ENCODE assay signal across 21 cellular contexts in the genomic region with DNA sequence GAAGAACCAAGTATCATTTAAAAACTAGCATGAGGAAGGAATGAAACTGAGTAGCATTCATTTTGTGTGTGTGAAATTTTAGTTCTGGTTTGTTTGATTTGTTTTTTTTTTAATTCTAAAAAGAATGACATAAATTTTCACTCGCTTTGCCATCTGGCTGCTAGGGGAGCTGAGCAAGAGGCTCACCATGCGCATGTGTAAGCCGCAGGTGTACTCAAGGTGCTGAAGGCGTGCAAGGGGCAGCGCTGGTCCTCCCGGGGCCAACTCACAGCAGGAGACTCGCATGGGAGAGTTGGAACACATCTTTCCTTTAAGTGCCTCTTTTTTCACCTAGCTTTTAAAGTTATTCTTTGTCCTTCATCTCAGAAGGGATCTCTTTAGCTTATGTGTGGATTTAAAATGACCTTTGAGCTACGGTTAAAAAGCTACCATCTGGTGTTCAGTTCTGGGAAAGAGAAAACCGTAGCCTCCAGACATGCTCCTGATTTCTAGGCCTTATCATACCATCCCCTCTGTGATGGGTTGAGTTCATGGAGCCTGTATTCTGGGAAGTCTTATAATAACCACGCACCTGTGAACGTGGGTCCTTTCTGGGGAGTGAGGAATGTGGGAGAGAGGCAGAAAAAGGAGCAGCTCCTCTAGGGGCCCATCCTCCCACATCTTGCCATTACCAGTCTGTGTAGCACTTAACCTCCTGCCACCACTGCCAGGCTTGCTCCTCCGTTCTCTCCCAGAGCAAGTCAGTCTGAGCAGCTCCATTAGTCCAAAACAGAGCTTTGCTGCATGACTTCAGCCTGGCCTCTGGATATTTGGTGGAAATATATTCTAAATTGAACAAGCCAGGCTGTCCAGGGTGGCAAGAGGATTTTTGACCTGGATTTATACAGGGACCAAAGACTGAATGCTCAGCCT.
"Had no signal": no experiment of that assay in that cellular context is flagged by ENCODE, and none has a peak within 500 bp of the region (broad histone marks: within the 10 kb centered on the region; RNA-seq: fewer than 3 reads in every experiment).

No MANE protein-coding gene starts in this region.

- ATAC-seq: activated CD8-positive, alpha-beta T cell treated with anti-CD3 and anti-CD28 coated beads, Interleukin-2, amount 10 ng/mL, durations not matched to agents 7 days and 5 days; foreskin keratinocyte; left lobe of liver; upper lobe of right lung had no signal

- DNase-seq: activated CD4-positive, alpha-beta T cell treated with anti-CD3 and anti-CD28 coated beads, Interleukin-2, amount 10 ng/mL, durations not matched to agents 24 days and 14 days; activated CD8-positive, alpha-beta T cell treated with anti-CD3 and anti-CD28 coated beads, Interleukin-2, amount 10 ng/mL, durations not matched to agents 7 days and 5 days; activated effector memory CD4-positive, alpha-beta T cell treated with Interleukin-2 at 50 U/mL for 16 hours; activated naive CD4-positive, alpha-beta T cell treated with anti-CD3 and anti-CD28 coated beads, Interleukin-2, amount 10 ng/mL, durations not matched to agents 7 days and 5 days; activated T-cell treated with anti-CD3 and anti-CD28 coated beads, Interleukin-2, amount 50 U/mL, for 24 hours; cerebellar nuclear complex; foreskin keratinocyte; hippocampal formation; kidney; midbrain; right lobe of liver; small intestine; stimulated activated CD4-positive, alpha-beta T cell treated with anti-CD3 and anti-CD28 coated beads, Interleukin-15, amount 100 ng/mL, for 24 hours; stimulated activated CD4-positive, alpha-beta T cell treated with anti-CD3 and anti-CD28 coated beads, Interleukin-2, amount 100 ng/mL, for 48 hours; stomach; T1000; upper lobe of right lung had no signal

- H3K4me3 ChIP-seq: breast epithelium, lung, right lobe of liver, stomach, upper lobe of right lung had no signal

- H3K4me3 Mint-ChIP-seq: activated CD4-positive, alpha-beta T cell treated with anti-CD3 and anti-CD28 coated beads, Interleukin-2, amount 10 ng/mL, durations not matched to agents 24 days and 14 days; activated CD8-positive, alpha-beta T cell treated with anti-CD3 and anti-CD28 coated beads, Interleukin-2, amount 10 ng/mL, durations not matched to agents 7 days and 5 days; activated naive CD4-positive, alpha-beta T cell treated with anti-CD3 and anti-CD28 coated beads, Interleukin-2, amount 10 ng/mL, durations not matched to agents 7 days and 5 days; activated T-cell treated with anti-CD3 and anti-CD28 coated beads, Interleukin-2, amount 50 U/mL, for 24 hours; dendritic cell treated with granulocyte-macrophage colony-stimulating factor and Interleukin-4, amounts not matched to agents 40 ng/mL and 50 ng/mL, for 4 days had no signal

- H3K36me3 ChIP-seq: breast epithelium had no signal

- H3K27me3 Mint-ChIP-seq: activated CD4-positive, alpha-beta T cell treated with anti-CD3 and anti-CD28 coated beads, Interleukin-2, amount 10 ng/mL, durations not matched to agents 24 days and 14 days; activated naive CD4-positive, alpha-beta T cell treated with anti-CD3 and anti-CD28 coated beads, Interleukin-2, amount 10 ng/mL, durations not matched to agents 7 days and 5 days; activated T-cell treated with anti-CD3 and anti-CD28 coated beads, Interleukin-2, amount 50 U/mL, for 24 hours; dendritic cell treated with granulocyte-macrophage colony-stimulating factor and Interleukin-4, amounts not matched to agents 40 ng/mL and 50 ng/mL, for 4 days had no signal

- H3K9me3 Mint-ChIP-seq: activated CD4-positive, alpha-beta T cell treated with anti-CD3 and anti-CD28 coated beads, Interleukin-2, amount 10 ng/mL, durations not matched to agents 24 days and 14 days; activated naive CD4-positive, alpha-beta T cell treated with anti-CD3 and anti-CD28 coated beads, Interleukin-2, amount 10 ng/mL, durations not matched to agents 7 days and 5 days; activated T-cell treated with anti-CD3 and anti-CD28 coated beads, Interleukin-2, amount 50 U/mL, for 24 hours; dendritic cell treated with granulocyte-macrophage colony-stimulating factor and Interleukin-4, amounts not matched to agents 40 ng/mL and 50 ng/mL, for 4 days had no signal

- H3K4me1 ChIP-seq: breast epithelium, foreskin keratinocyte, right lobe of liver had no signal

- H3K27ac Mint-ChIP-seq: activated CD4-positive, alpha-beta T cell treated with anti-CD3 and anti-CD28 coated beads, Interleukin-2, amount 10 ng/mL, durations not matched to agents 24 days and 14 days; activated CD8-positive, alpha-beta T cell treated with anti-CD3 and anti-CD28 coated beads, Interleukin-2, amount 10 ng/mL, durations not matched to agents 7 days and 5 days; activated naive CD4-positive, alpha-beta T cell treated with anti-CD3 and anti-CD28 coated beads, Interleukin-2, amount 10 ng/mL, durations not matched to agents 7 days and 5 days; activated T-cell treated with anti-CD3 and anti-CD28 coated beads, Interleukin-2, amount 50 U/mL, for 24 hours; dendritic cell treated with granulocyte-macrophage colony-stimulating factor and Interleukin-4, amounts not matched to agents 40 ng/mL and 50 ng/mL, for 4 days had no signal

- H3K27ac ChIP-seq: foreskin keratinocyte, right lobe of liver, stomach, upper lobe of right lung had no signal

- H3K9me3 ChIP-seq: breast epithelium, right lobe of liver, stomach, upper lobe of right lung had no signal

- H3K27me3 ChIP-seq: breast epithelium, foreskin keratinocyte, right lobe of liver, stomach, upper lobe of right lung had no signal
